In genomic region chr1:57327946-57328345, GRCh38 we compare ENCODE assay signal across 8 cellular contexts.
"Had no signal": no experiment of that assay in that cellular context is flagged by ENCODE, and none has a peak within 500 bp of the region (broad histone marks: within the 10 kb centered on the region; RNA-seq: fewer than 3 reads in every experiment).

No MANE protein-coding gene starts in this region.

- H3K9me3 ChIP-seq: HAP-1 had no signal

- H3K4me1 ChIP-seq: HAP-1 had no signal

- H3K27ac ChIP-seq: GM23248 had no signal

- DNase-seq: GM23248, GOT3, H7, H9, HCEC 1CT, HFFc6 had no signal

- H3K36me3 ChIP-seq: HAP-1 had no signal

- H3K4me3 ChIP-seq: GM23248, GM23338, HAP-1 had no signal
